ENCODE assay signal across 9 cellular contexts in the genomic region with DNA sequence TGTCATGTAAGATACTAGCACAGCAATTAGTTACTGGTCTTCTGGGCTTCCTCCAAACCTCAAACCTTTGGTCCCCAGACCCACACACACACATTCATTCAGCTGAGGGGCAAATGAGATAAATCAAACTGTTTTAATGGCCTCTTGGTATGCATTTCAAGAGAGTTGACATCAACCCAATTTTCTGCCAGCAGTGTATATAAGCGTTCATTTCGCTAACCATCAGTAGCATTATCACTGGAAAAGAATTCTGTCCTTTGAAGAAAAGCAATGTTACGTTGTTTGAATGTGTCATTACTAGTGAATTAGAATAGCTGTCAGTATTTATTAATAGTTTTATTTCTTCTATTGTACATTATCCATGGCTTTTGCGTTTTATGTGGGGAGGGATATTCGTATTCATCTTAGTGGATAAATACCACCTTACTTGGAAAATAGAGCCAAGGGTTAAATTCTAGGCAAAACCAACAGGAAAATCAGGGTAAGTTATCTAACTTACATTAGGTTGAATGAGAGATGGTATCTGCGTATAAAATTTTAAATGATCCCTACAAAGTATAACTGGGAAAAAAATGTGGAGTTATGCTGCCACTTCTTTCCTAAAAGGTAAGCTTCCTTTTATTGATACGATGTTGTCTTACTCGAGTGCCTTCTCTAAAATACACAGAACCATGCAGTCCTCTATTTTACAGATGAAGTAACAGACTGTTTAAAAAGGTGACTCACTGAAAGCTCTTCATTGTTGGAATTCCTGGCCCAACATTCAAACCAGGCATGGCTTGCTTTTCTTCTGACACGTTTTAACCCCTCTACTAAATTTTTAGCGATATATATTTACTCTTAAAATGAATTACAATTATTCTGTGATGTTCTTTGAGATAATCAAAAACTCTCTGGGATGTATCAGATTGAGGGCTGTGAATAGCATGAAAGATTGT. TPM values are rescaled to one million over a fixed set of nuclear protein-coding genes. Genes with fewer than 3 reads are reported as not detected.
DNase-seq lines count a peak whose midpoint lies in the region; ATAC-seq and TF ChIP-seq lines count a peak whose summit lies in the region.
"Had no signal": no experiment of that assay in that cellular context is flagged by ENCODE, and none has a peak within 500 bp of the region (broad histone marks: within the 10 kb centered on the region; RNA-seq: fewer than 3 reads in every experiment).

No MANE protein-coding gene starts in this region.

- TF ChIP-seq POLR2A in vagina (IDR thresholded peaks at IDR 0.05), result no peak

- DNase-seq in stimulated activated naive CD8-positive, alpha-beta T cell treated with anti-CD3 and anti-CD28 coated beads, Interleukin-15, Interleukin-2, amounts not matched to agents 100 U/mL and 50 U/mL, for 24 hours, result no peak
- no peak for DNase-seq in activated CD8-positive, alpha-beta T cell treated with anti-CD3 and anti-CD28 coated beads for 36 hours
- DNase-seq in vagina (ENCODE audit: extremely low spot score in 2 of 2) (no peak), DMS153 (lab: John Stamatoyannopoulos, UW) (no peak), OCI-LY7 (ENCODE audit: low spot score) (no peak)
- no peak for DNase-seq in activated CD4-positive, CD25-positive, alpha-beta regulatory T cell treated with anti-CD3 and anti-CD28 coated beads, Interleukin-2, amount 50 U/mL, for 72 hours
- DNase-seq: lower lobe of right lung had no signal

- TF ChIP-seq CTCF in activated CD8-positive, alpha-beta T cell treated with anti-CD3 and anti-CD28 coated beads for 36 hours (IDR thresholded peaks at IDR 0.05), result no peak
- TF ChIP-seq CTCF in vagina (IDR thresholded peaks at IDR 0.05) (no peak), OCI-LY7 (conservative IDR thresholded peaks at IDR 0.05; ENCODE audit: low read length) (no peak)

- no peak for ATAC-seq in stimulated activated naive CD8-positive, alpha-beta T cell treated with anti-CD3 and anti-CD28 coated beads, Interleukin-15, Interleukin-2, amounts not matched to agents 100 U/mL and 50 U/mL, for 24 hours
- ATAC-seq in activated CD8-positive, alpha-beta T cell treated with anti-CD3 and anti-CD28 coated beads for 36 hours, result no peak

- H3K9me3 Mint-ChIP-seq in stimulated activated naive CD8-positive, alpha-beta T cell treated with anti-CD3 and anti-CD28 coated beads, Interleukin-15, Interleukin-2, amounts not matched to agents 100 ng/mL and 50 ng/mL, for 24 hours, result no peaks in the 10 kb centered on the region
- H3K9me3 Mint-ChIP-seq in activated CD8-positive, alpha-beta T cell treated with anti-CD3 and anti-CD28 coated beads for 36 hours, result no peaks in the 10 kb centered on the region

- 0 out of 2 replicates have a peak overlapping the region, but pooled peaks have one; percentile 92 for H3K4me3 ChIP-seq in iPS-18c (ENCODE audit: insufficient read depth, low read depth, low read length)
- peak overlapping the region; percentile 72 for H3K4me3 ChIP-seq in vagina
- no peak overlapping the region for H3K4me3 ChIP-seq in OCI-LY7 (ENCODE audit: low read depth, low read length, poor library complexity, severe bottlenecking)

- H4K20me1 ChIP-seq in OCI-LY7 (ENCODE audit: insufficient read depth, low read length), result peaks cover 12% of the 10 kb centered on the region

- H3K4me1 ChIP-seq in vagina (peaks cover 35% of the 10 kb centered on the region), OCI-LY7 (ENCODE audit: insufficient read depth, low read length, poor library complexity, severe bottlenecking) (no peaks in the 10 kb centered on the region)

- no peak overlapping the region for H3K27ac ChIP-seq in vagina
- H3K27ac ChIP-seq in OCI-LY7 (ENCODE audit: low read depth, low read length, poor library complexity, severe bottlenecking), result no peak overlapping the region

- H3K9me3 ChIP-seq in iPS-18c (ENCODE audit: control insufficient read depth, insufficient read depth, low read length) (no peaks in the 10 kb centered on the region), vagina (no peaks in the 10 kb centered on the region), OCI-LY7 (ENCODE audit: low read length) (no peaks in the 10 kb centered on the region)
- H3K9me3 ChIP-seq: lower lobe of right lung had no signal

- H3K27ac Mint-ChIP-seq in stimulated activated naive CD8-positive, alpha-beta T cell treated with anti-CD3 and anti-CD28 coated beads, Interleukin-15, Interleukin-2, amounts not matched to agents 100 ng/mL and 50 ng/mL, for 24 hours, result peak overlapping the region; percentile 94
- no peak overlapping the region for H3K27ac Mint-ChIP-seq in activated CD8-positive, alpha-beta T cell treated with anti-CD3 and anti-CD28 coated beads for 36 hours

- no peak overlapping the region for H2AFZ ChIP-seq in OCI-LY7 (ENCODE audit: low read length)

- no peaks in the 10 kb centered on the region for H3K36me3 Mint-ChIP-seq in stimulated activated naive CD8-positive, alpha-beta T cell treated with anti-CD3 and anti-CD28 coated beads, Interleukin-15, Interleukin-2, amounts not matched to agents 100 ng/mL and 50 ng/mL, for 24 hours (ENCODE audit: low read depth)
- no peaks in the 10 kb centered on the region for H3K36me3 Mint-ChIP-seq in activated CD8-positive, alpha-beta T cell treated with anti-CD3 and anti-CD28 coated beads for 36 hours (ENCODE audit: low read depth)

- no peaks in the 10 kb centered on the region for H3K9me2 ChIP-seq in OCI-LY7 (ENCODE audit: insufficient read depth, low read length)

- H3K79me2 ChIP-seq in OCI-LY7 (ENCODE audit: insufficient read depth, low read depth, low read length), result no peaks in the 10 kb centered on the region

- no peaks in the 10 kb centered on the region for H3K27me3 ChIP-seq in vagina

- no peak overlapping the region for H3K4me2 ChIP-seq in OCI-LY7 (ENCODE audit: low read length)

- BruUV-seq in OCI-LY7 (replicated peaks; lab: Mats Ljungman, UMichigan), result no TSS peak

- H3K4me3 Mint-ChIP-seq in stimulated activated naive CD8-positive, alpha-beta T cell treated with anti-CD3 and anti-CD28 coated beads, Interleukin-15, Interleukin-2, amounts not matched to agents 100 ng/mL and 50 ng/mL, for 24 hours, result peak overlapping the region; percentile 91
- H3K4me3 Mint-ChIP-seq in activated CD8-positive, alpha-beta T cell treated with anti-CD3 and anti-CD28 coated beads for 36 hours, result peak overlapping the region; percentile 88

- H3K4me1 Mint-ChIP-seq in stimulated activated naive CD8-positive, alpha-beta T cell treated with anti-CD3 and anti-CD28 coated beads, Interleukin-15, Interleukin-2, amounts not matched to agents 100 ng/mL and 50 ng/mL, for 24 hours (ENCODE audit: low read depth), result peaks cover 34% of the 10 kb centered on the region
- peaks cover 34% of the 10 kb centered on the region for H3K4me1 Mint-ChIP-seq in activated CD8-positive, alpha-beta T cell treated with anti-CD3 and anti-CD28 coated beads for 36 hours (ENCODE audit: low read depth)

- intact Hi-C loops in activated CD8-positive, alpha-beta T cell treated with anti-CD3 and anti-CD28 coated beads for 36 hours (cut with micrococcal nuclease), result no loop called here
- intact Hi-C loops in vagina (cut with DNase I), result no loop called here
- intact Hi-C loops in OCI-LY7 (cut with micrococcal nuclease; ENCODE audit: unreplicated experiment), result no loop called here

- CTCF ChIA-PET in activated CD8-positive, alpha-beta T cell treated with anti-CD3 and anti-CD28 coated beads for 36 hours (lab: Charles Lee), result interaction anchor here (0.7 to 1.1 kb wide), 2 partner anchors 8 to 98 kb away, joined by 3 to 4 read pairs; no protein-coding TSS in a partner anchor
- CTCF ChIA-PET in OCI-LY7 (lab: Charles Lee; ENCODE audit: unreplicated experiment), result no interaction called here

- POLR2A ChIA-PET in activated CD8-positive, alpha-beta T cell treated with anti-CD3 and anti-CD28 coated beads for 36 hours (lab: Charles Lee), result interaction anchor here (0.6 to 1.7 kb wide), 3 partner anchors 9 to 318 kb away, joined by 3 to 7 read pairs (median 3); no protein-coding TSS in a partner anchor
- POLR2A ChIA-PET in OCI-LY7 (lab: Charles Lee), result no interaction called here

- no peaks in the 10 kb centered on the region for H3K27me3 Mint-ChIP-seq in stimulated activated naive CD8-positive, alpha-beta T cell treated with anti-CD3 and anti-CD28 coated beads, Interleukin-15, Interleukin-2, amounts not matched to agents 100 ng/mL and 50 ng/mL, for 24 hours
- no peaks in the 10 kb centered on the region for H3K27me3 Mint-ChIP-seq in activated CD8-positive, alpha-beta T cell treated with anti-CD3 and anti-CD28 coated beads for 36 hours

- H3K36me3 ChIP-seq in vagina (no peaks in the 10 kb centered on the region), OCI-LY7 (ENCODE audit: insufficient read depth, low read length) (no peaks in the 10 kb centered on the region)
- H3K36me3 ChIP-seq: lower lobe of right lung had no signal

RNA-seq across cellular contexts. Expression of a gene that starts 2.0 kb away (rescaled TPM):
- 10 to 100 TPM; 14.9 to 16.8 TPM for total RNA-seq in activated CD8-positive, alpha-beta T cell treated with anti-CD3 and anti-CD28 coated beads for 36 hours
- total RNA-seq in vagina, result 46.4 TPM
- total RNA-seq in OCI-LY7 (2014; rRNA removed; shearing (Covaris generic)), result 2.9 and 5.5 TPM in 2 replicates
- 2.3 and 4.0 TPM in 2 replicates for total RNA-seq in OCI-LY7 (2022)
